In genomic region chr6:151069641-151070040, GRCh38 we compare ENCODE assay signal across 1 cellular context.
TF ChIP-seq lines count a peak whose summit lies in the region.

No MANE protein-coding gene starts in this region.

TF ChIP-seq in HepG2, 621 proteins besides CTCF, POLR2A, EP300 and RAD21 (continued from another document and continues in another):
- no peak for TF ChIP-seq ZNF773 (CRISPR knock-in tag; IDR thresholded peaks at IDR 0.05; ENCODE audit: borderline replicate concordance)
- TF ChIP-seq MEF2D (CRISPR knock-in tag; IDR thresholded peaks at IDR 0.05): no peak
- TF ChIP-seq ZNF670 (CRISPR knock-in tag; IDR thresholded peaks at IDR 0.05; ENCODE audit: borderline replicate concordance): no peak
- no peak for TF ChIP-seq EHMT2 (IDR thresholded peaks at IDR 0.05; ENCODE audit: borderline replicate concordance, low read depth, low read length)
- no peak for TF ChIP-seq ZKSCAN5 (CRISPR knock-in tag; IDR thresholded peaks at IDR 0.05)
- peak; percentile 80; the same call in 1 of the 2 replicates for TF ChIP-seq ZBTB7B (CRISPR knock-in tag; IDR thresholded peaks at IDR 0.05)
- TF ChIP-seq KDM6A (CRISPR knock-in tag; IDR thresholded peaks at IDR 0.05; ENCODE audit: low read depth): no peak
- no peak for TF ChIP-seq MBD4 (IDR thresholded peaks at IDR 0.05; ENCODE audit: borderline replicate concordance, low read length)
- TF ChIP-seq NCOA1 (CRISPR knock-in tag; IDR thresholded peaks at IDR 0.05): no peak
- TF ChIP-seq SMC3 (IDR thresholded peaks at IDR 0.05; ENCODE audit: low read length): no peak
- TF ChIP-seq NFYB (CRISPR knock-in tag; IDR thresholded peaks at IDR 0.05): no peak
- TF ChIP-seq ZNF557 (CRISPR knock-in tag; IDR thresholded peaks at IDR 0.05): no peak
- no peak for TF ChIP-seq ZC3H13 (CRISPR knock-in tag; IDR thresholded peaks at IDR 0.05)
- TF ChIP-seq TMF1 (CRISPR knock-in tag; IDR thresholded peaks at IDR 0.05; ENCODE audit: low read depth): no peak
- TF ChIP-seq FOXP1 (IDR thresholded peaks at IDR 0.05): no peak
- TF ChIP-seq FOXP1 (CRISPR knock-in tag; IDR thresholded peaks at IDR 0.05): peak; percentile 42
- TF ChIP-seq MYPOP (CRISPR knock-in tag; IDR thresholded peaks at IDR 0.05): no peak
- TF ChIP-seq ZNF138 (CRISPR knock-in tag; IDR thresholded peaks at IDR 0.05; ENCODE audit: low read depth): no peak
- TF ChIP-seq ARID5B (CRISPR knock-in tag; IDR thresholded peaks at IDR 0.05): peak; percentile 63
- TF ChIP-seq ZKSCAN8 (CRISPR knock-in tag; IDR thresholded peaks at IDR 0.05; ENCODE audit: borderline replicate concordance): no peak
- peak; percentile 71 for TF ChIP-seq GATAD2A (CRISPR knock-in tag; IDR thresholded peaks at IDR 0.05)
- TF ChIP-seq ZNF468 (CRISPR knock-in tag; IDR thresholded peaks at IDR 0.05): no peak
- TF ChIP-seq ZBTB43 (CRISPR knock-in tag; conservative IDR thresholded peaks at IDR 0.05): 0 out of 2 replicates have a peak, but pooled peaks have one; percentile 24
- TF ChIP-seq FOXA3 (CRISPR knock-in tag; IDR thresholded peaks at IDR 0.05): peak; percentile 60
- no peak for TF ChIP-seq ZNF816 (CRISPR knock-in tag; IDR thresholded peaks at IDR 0.05; ENCODE audit: borderline replicate concordance)
- no peak for TF ChIP-seq ARNTL (CRISPR knock-in tag; IDR thresholded peaks at IDR 0.05)
- no peak for TF ChIP-seq JUND (CRISPR knock-in tag; IDR thresholded peaks at IDR 0.05)
- TF ChIP-seq TBX2 (CRISPR knock-in tag; IDR thresholded peaks at IDR 0.05; ENCODE audit: borderline replicate concordance): peak; percentile 24; the same call in 1 of the 2 replicates
- peak; percentile 58 for TF ChIP-seq ZNF362 (CRISPR knock-in tag; IDR thresholded peaks at IDR 0.05; ENCODE audit: borderline replicate concordance)
- peak; percentile 74; the same call in 1 of the 2 replicates for TF ChIP-seq HOMEZ (CRISPR knock-in tag; IDR thresholded peaks at IDR 0.05; ENCODE audit: low read depth)
- TF ChIP-seq, protein P1, sequence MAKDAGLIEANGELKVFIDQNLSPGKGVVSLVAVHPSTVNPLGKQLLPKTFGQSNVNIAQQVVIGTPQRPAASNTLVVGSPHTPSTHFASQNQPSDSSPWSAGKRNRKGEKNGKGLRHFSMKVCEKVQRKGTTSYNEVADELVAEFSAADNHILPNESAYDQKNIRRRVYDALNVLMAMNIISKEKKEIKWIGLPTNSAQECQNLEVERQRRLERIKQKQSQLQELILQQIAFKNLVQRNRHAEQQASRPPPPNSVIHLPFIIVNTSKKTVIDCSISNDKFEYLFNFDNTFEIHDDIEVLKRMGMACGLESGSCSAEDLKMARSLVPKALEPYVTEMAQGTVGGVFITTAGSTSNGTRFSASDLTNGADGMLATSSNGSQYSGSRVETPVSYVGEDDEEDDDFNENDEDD (CRISPR knock-in tag; IDR thresholded peaks at IDR 0.05; ENCODE audit: borderline replicate concordance): no peak
- peak; percentile 43; the same call in 1 of the 2 replicates for TF ChIP-seq FOSL2 (CRISPR knock-in tag; IDR thresholded peaks at IDR 0.05)
- TF ChIP-seq ZNF367 (CRISPR knock-in tag; IDR thresholded peaks at IDR 0.05; ENCODE audit: borderline replicate concordance): no peak
- TF ChIP-seq ZNF564 (CRISPR knock-in tag; IDR thresholded peaks at IDR 0.05): no peak
- no peak for TF ChIP-seq ZNF432 (CRISPR knock-in tag; IDR thresholded peaks at IDR 0.05; ENCODE audit: borderline replicate concordance)
- TF ChIP-seq PRPF4 (IDR thresholded peaks at IDR 0.05; ENCODE audit: low read depth, low read length, poor library complexity, severe bottlenecking): no peak
- TF ChIP-seq ZBTB46 (CRISPR knock-in tag; IDR thresholded peaks at IDR 0.05; ENCODE audit: borderline replicate concordance): no peak
- no peak for TF ChIP-seq MEIS2 (CRISPR knock-in tag; IDR thresholded peaks at IDR 0.05)
- TF ChIP-seq GABPB1 (CRISPR knock-in tag; IDR thresholded peaks at IDR 0.05): peak; percentile 23; the same call in 1 of the 2 replicates
- TF ChIP-seq ZNF460 (CRISPR knock-in tag; IDR thresholded peaks at IDR 0.05; ENCODE audit: borderline replicate concordance): no peak
- no peak for TF ChIP-seq ZNF513 (CRISPR knock-in tag; conservative IDR thresholded peaks at IDR 0.05)
- TF ChIP-seq ZNF20 (CRISPR knock-in tag; IDR thresholded peaks at IDR 0.05): no peak
- no peak for TF ChIP-seq YY1 (IDR thresholded peaks at IDR 0.05; ENCODE audit: insufficient read depth, insufficient replicate concordance, low read depth, low read length)
- TF ChIP-seq CHCHD3 (CRISPR knock-in tag; IDR thresholded peaks at IDR 0.05): no peak
- TF ChIP-seq IRF2 (CRISPR knock-in tag; IDR thresholded peaks at IDR 0.05): no peak
- 0 out of 2 replicates have a peak, but pooled peaks have one; percentile 30 for TF ChIP-seq RXRB (CRISPR knock-in tag; IDR thresholded peaks at IDR 0.05; ENCODE audit: borderline replicate concordance)
- no peak for TF ChIP-seq ZNF552 (CRISPR knock-in tag; IDR thresholded peaks at IDR 0.05; ENCODE audit: borderline replicate concordance)
- TF ChIP-seq SSRP1 (CRISPR knock-in tag; IDR thresholded peaks at IDR 0.05): no peak
- no peak for TF ChIP-seq IKZF1 (IDR thresholded peaks at IDR 0.05)
- TF ChIP-seq, protein P2, sequence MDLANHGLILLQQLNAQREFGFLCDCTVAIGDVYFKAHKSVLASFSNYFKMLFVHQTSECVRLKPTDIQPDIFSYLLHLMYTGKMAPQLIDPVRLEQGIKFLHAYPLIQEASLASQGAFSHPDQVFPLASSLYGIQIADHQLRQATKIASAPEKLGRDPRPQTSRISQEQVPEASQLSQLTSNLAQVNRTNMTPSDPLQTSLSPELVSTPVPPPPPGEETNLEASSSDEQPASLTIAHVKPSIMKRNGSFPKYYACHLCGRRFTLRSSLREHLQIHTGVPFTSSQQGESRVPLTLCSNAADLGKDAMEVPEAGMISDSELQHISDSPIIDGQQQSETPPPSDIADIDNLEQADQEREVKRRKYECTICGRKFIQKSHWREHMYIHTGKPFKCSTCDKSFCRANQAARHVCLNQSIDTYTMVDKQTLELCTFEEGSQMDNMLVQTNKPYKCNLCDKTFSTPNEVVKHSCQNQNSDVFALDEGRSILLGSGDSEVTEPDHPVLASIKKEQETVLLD (CRISPR knock-in tag; IDR thresholded peaks at IDR 0.05; ENCODE audit: low read depth): no peak
- no peak for TF ChIP-seq ZNF124 (CRISPR knock-in tag; IDR thresholded peaks at IDR 0.05)
- TF ChIP-seq, protein P3, sequence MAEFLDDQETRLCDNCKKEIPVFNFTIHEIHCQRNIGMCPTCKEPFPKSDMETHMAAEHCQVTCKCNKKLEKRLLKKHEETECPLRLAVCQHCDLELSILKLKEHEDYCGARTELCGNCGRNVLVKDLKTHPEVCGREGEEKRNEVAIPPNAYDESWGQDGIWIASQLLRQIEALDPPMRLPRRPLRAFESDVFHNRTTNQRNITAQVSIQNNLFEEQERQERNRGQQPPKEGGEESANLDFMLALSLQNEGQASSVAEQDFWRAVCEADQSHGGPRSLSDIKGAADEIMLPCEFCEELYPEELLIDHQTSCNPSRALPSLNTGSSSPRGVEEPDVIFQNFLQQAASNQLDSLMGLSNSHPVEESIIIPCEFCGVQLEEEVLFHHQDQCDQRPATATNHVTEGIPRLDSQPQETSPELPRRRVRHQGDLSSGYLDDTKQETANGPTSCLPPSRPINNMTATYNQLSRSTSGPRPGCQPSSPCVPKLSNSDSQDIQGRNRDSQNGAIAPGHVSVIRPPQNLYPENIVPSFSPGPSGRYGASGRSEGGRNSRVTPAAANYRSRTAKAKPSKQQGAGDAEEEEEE (CRISPR knock-in tag; IDR thresholded peaks at IDR 0.05; ENCODE audit: borderline replicate concordance): no peak
- no peak for TF ChIP-seq MEIS1 (CRISPR knock-in tag; IDR thresholded peaks at IDR 0.05; ENCODE audit: borderline replicate concordance)
- TF ChIP-seq GZF1 (CRISPR knock-in tag; IDR thresholded peaks at IDR 0.05): no peak
- no peak for TF ChIP-seq DNMT1 (CRISPR knock-in tag; IDR thresholded peaks at IDR 0.05)
